1 cellular context compared by ENCODE assay signal in the genomic region with DNA sequence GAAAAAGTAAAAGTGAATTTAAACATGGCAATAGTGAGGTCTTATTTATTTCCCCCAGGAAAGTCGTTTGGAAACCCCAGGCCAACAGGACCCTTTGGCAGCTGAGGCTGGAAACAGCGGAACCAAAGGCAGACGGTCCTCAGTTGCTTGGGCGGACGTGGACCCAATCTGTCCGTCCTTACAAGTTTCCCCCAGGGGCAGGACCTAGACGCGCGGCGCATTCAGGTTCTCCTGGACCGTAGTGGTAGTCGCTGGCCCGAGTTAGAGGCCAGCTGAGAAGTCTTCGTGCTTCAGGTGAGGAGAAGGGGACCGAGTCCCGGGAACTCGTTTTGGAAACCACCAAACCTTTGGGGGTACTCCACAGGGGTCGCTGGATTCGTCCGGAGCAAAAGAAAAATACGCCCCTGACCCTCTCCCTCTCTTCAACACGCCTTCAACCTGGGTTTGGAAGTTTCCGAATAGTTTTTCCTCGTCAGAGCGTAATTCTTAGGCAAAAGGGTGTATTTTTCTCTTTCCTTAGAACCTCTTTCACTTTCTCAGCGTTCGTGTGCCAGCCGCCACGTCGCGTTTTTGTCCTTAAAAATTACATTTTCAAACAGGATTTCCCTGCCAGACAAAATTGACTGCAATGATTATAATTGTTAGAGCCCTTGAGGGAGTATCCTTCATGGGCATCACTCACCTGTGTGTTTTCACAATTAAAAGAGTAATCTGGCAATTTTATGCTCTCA.
TF ChIP-seq lines count a peak whose summit lies in the region.

No MANE protein-coding gene starts in this region.

TF ChIP-seq in HepG2, 621 proteins besides CTCF, POLR2A, EP300 and RAD21 (continued from another document and continues in another):
- TF ChIP-seq ZBTB4 (CRISPR knock-in tag; IDR thresholded peaks at IDR 0.05; ENCODE audit: borderline replicate concordance) (peak; percentile 26; the same call in 1 of the 2 replicates), BCL6 (CRISPR knock-in tag; IDR thresholded peaks at IDR 0.05) (peak; percentile 51; the same call in 1 of the 2 replicates), ZBTB3 (CRISPR knock-in tag; IDR thresholded peaks at IDR 0.05; ENCODE audit: borderline replicate concordance, low read depth) (no peak), ZNF709 (CRISPR knock-in tag; IDR thresholded peaks at IDR 0.05) (peak; percentile 69), ZBTB7A (CRISPR knock-in tag; IDR thresholded peaks at IDR 0.05) (no peak; the same call in 1 of the 2 replicates), GATAD2A (CRISPR knock-in tag; IDR thresholded peaks at IDR 0.05) (peak; percentile 88), SRSF1 (optimal IDR thresholded peaks at IDR 0.05; ENCODE audit: low read depth, low read length) (peak; percentile 97), TBX2 (CRISPR knock-in tag; IDR thresholded peaks at IDR 0.05; ENCODE audit: borderline replicate concordance) (peak; percentile 60), PBX2 (CRISPR knock-in tag; IDR thresholded peaks at IDR 0.05) (no peak), THAP11 (CRISPR knock-in tag; IDR thresholded peaks at IDR 0.05) (peak; percentile 94), TMF1 (CRISPR knock-in tag; IDR thresholded peaks at IDR 0.05; ENCODE audit: low read depth) (no peak), PCBP2 (optimal IDR thresholded peaks at IDR 0.05; ENCODE audit: low read depth, low read length, poor library complexity, severe bottlenecking) (no peak), ZNF720 (CRISPR knock-in tag; IDR thresholded peaks at IDR 0.05) (no peak), ZBTB8A (CRISPR knock-in tag; IDR thresholded peaks at IDR 0.05; ENCODE audit: borderline replicate concordance, low read depth) (no peak), SMYD3 (CRISPR knock-in tag; IDR thresholded peaks at IDR 0.05) (no peak), MNT (IDR thresholded peaks at IDR 0.05) (no peak), ZBTB38 (CRISPR knock-in tag; IDR thresholded peaks at IDR 0.05) (peak; percentile 90), ZNF75D (CRISPR knock-in tag; IDR thresholded peaks at IDR 0.05; ENCODE audit: borderline replicate concordance) (0 out of 2 replicates have a peak, but pooled peaks have one; percentile 63), ZNF121 (CRISPR knock-in tag; IDR thresholded peaks at IDR 0.05) (peak; percentile 59; the same call in 1 of the 2 replicates), KLF6 (CRISPR knock-in tag; IDR thresholded peaks at IDR 0.05) (peak; percentile 96), CEBPB (IDR thresholded peaks at IDR 0.05; ENCODE audit: borderline replicate concordance, low read depth, low read length) (no peak), ZNF577 (CRISPR knock-in tag; IDR thresholded peaks at IDR 0.05; ENCODE audit: borderline replicate concordance, low read depth) (no peak), GRHL1 (CRISPR knock-in tag; conservative IDR thresholded peaks at IDR 0.05) (no peak), CERS6 (CRISPR knock-in tag; IDR thresholded peaks at IDR 0.05) (peak; percentile 41; the same call in 1 of the 2 replicates), ZMYM3 (CRISPR knock-in tag; IDR thresholded peaks at IDR 0.05) (peak; percentile 81)
- TF ChIP-seq, protein P1, sequence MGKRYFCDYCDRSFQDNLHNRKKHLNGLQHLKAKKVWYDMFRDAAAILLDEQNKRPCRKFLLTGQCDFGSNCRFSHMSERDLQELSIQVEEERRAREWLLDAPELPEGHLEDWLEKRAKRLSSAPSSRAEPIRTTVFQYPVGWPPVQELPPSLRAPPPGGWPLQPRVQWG (CRISPR knock-in tag; IDR thresholded peaks at IDR 0.05; ENCODE audit: borderline replicate concordance, low read depth) = no peak
- TF ChIP-seq, protein P2, sequence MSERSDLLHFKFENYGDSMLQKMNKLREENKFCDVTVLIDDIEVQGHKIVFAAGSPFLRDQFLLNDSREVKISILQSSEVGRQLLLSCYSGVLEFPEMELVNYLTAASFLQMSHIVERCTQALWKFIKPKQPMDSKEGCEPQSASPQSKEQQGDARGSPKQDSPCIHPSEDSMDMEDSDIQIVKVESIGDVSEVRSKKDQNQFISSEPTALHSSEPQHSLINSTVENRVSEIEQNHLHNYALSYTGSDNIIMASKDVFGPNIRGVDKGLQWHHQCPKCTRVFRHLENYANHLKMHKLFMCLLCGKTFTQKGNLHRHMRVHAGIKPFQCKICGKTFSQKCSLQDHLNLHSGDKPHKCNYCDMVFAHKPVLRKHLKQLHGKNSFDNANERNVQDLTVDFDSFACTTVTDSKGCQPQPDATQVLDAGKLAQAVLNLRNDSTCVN (CRISPR knock-in tag; IDR thresholded peaks at IDR 0.05; ENCODE audit: borderline replicate concordance) = peak; percentile 83
- TF ChIP-seq, protein P3, sequence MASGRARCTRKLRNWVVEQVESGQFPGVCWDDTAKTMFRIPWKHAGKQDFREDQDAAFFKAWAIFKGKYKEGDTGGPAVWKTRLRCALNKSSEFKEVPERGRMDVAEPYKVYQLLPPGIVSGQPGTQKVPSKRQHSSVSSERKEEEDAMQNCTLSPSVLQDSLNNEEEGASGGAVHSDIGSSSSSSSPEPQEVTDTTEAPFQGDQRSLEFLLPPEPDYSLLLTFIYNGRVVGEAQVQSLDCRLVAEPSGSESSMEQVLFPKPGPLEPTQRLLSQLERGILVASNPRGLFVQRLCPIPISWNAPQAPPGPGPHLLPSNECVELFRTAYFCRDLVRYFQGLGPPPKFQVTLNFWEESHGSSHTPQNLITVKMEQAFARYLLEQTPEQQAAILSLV (CRISPR knock-in tag; IDR thresholded peaks at IDR 0.05; ENCODE audit: borderline replicate concordance) = peak; percentile 95
- TF ChIP-seq, protein P4, sequence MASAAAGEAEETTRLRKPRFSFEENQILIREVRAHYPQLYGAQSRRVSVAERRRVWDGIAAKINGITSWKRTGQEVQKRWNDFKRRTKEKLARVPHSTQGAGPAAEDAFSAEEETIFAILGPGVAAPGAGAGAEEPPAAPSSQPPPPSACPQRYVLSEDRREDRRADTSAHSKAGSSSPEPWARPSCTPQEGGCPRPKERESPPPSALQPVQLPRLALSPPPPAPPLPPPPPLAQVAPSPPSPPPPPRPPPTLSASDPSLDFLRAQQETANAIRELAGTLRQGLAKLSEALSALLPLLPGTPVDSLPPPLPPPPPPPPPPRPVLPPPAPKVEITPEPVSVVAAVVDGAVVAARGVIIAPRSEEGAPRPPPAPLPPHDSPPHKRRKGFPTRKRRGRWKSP (CRISPR knock-in tag; IDR thresholded peaks at IDR 0.05) = 0 out of 2 replicates have a peak, but pooled peaks have one; percentile 61
- TF ChIP-seq, protein P5, sequence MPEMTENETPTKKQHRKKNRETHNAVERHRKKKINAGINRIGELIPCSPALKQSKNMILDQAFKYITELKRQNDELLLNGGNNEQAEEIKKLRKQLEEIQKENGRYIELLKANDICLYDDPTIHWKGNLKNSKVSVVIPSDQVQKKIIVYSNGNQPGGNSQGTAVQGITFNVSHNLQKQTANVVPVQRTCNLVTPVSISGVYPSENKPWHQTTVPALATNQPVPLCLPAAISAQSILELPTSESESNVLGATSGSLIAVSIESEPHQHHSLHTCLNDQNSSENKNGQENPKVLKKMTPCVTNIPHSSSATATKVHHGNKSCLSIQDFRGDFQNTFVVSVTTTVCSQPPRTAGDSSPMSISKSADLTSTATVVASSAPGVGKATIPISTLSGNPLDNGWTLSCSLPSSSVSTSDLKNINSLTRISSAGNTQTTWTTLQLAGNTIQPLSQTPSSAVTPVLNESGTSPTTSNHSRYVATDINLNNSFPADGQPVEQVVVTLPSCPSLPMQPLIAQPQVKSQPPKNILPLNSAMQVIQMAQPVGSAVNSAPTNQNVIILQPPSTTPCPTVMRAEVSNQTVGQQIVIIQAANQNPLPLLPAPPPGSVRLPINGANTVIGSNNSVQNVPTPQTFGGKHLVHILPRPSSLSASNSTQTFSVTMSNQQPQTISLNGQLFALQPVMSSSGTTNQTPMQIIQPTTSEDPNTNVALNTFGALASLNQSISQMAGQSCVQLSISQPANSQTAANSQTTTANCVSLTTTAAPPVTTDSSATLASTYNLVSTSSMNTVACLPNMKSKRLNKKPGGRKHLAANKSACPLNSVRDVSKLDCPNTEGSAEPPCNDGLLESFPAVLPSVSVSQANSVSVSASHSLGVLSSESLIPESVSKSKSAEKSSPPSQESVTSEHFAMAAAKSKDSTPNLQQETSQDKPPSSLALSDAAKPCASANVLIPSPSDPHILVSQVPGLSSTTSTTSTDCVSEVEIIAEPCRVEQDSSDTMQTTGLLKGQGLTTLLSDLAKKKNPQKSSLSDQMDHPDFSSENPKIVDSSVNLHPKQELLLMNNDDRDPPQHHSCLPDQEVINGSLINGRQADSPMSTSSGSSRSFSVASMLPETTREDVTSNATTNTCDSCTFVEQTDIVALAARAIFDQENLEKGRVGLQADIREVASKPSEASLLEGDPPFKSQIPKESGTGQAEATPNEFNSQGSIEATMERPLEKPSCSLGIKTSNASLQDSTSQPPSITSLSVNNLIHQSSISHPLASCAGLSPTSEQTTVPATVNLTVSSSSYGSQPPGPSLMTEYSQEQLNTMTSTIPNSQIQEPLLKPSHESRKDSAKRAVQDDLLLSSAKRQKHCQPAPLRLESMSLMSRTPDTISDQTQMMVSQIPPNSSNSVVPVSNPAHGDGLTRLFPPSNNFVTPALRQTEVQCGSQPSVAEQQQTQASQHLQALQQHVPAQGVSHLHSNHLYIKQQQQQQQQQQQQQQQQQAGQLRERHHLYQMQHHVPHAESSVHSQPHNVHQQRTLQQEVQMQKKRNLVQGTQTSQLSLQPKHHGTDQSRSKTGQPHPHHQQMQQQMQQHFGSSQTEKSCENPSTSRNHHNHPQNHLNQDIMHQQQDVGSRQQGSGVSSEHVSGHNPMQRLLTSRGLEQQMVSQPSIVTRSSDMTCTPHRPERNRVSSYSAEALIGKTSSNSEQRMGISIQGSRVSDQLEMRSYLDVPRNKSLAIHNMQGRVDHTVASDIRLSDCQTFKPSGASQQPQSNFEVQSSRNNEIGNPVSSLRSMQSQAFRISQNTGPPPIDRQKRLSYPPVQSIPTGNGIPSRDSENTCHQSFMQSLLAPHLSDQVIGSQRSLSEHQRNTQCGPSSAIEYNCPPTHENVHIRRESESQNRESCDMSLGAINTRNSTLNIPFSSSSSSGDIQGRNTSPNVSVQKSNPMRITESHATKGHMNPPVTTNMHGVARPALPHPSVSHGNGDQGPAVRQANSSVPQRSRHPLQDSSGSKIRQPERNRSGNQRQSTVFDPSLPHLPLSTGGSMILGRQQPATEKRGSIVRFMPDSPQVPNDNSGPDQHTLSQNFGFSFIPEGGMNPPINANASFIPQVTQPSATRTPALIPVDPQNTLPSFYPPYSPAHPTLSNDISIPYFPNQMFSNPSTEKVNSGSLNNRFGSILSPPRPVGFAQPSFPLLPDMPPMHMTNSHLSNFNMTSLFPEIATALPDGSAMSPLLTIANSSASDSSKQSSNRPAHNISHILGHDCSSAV (CRISPR knock-in tag; IDR thresholded peaks at IDR 0.05; ENCODE audit: borderline replicate concordance) = no peak
